Comparison of ENCODE assay signal across 10 cellular contexts in genomic region chr9:19101203-19101602, GRCh38. TPM values are rescaled to one million over a fixed set of nuclear protein-coding genes. Genes with fewer than 3 reads are reported as not detected.
A peak's percentile ranks its signal among the peaks of the same experiment; 100 is the strongest.
DNase-seq lines count a peak whose midpoint lies in the region; FAIRE-seq and TF ChIP-seq lines count a peak whose summit lies in the region.
"Had no signal": no experiment of that assay in that cellular context is flagged by ENCODE, and none has a peak within 500 bp of the region (broad histone marks: within the 10 kb centered on the region; RNA-seq: fewer than 3 reads in every experiment).

No MANE protein-coding gene starts in this region.

- no peaks in the 10 kb centered on the region for H3K9me3 Mint-ChIP-seq in activated CD4-positive, alpha-beta T cell treated with anti-CD3 and anti-CD28 coated beads, Interleukin-2, amount 10 ng/mL, durations not matched to agents 24 days and 14 days

- peaks cover 28% of the 10 kb centered on the region for H3K4me1 Mint-ChIP-seq in activated CD4-positive, alpha-beta T cell treated with anti-CD3 and anti-CD28 coated beads, Interleukin-2, amount 10 ng/mL, durations not matched to agents 24 days and 14 days

- no TSS peak for BruUV-seq in OCI-LY7 (replicated peaks; lab: Mats Ljungman, UMichigan)
- BruUV-seq in endothelial cell of umbilical vein (replicated peaks; lab: Mats Ljungman, UMichigan), result no TSS peak

- peak overlapping the region; percentile 87 for H3K4me3 Mint-ChIP-seq in activated CD4-positive, alpha-beta T cell treated with anti-CD3 and anti-CD28 coated beads, Interleukin-2, amount 10 ng/mL, durations not matched to agents 24 days and 14 days

- H3K79me2 ChIP-seq in OCI-LY7 (ENCODE audit: insufficient read depth, low read depth, low read length), result peaks cover 62% of the 10 kb centered on the region
- peaks cover 48% of the 10 kb centered on the region for H3K79me2 ChIP-seq in endothelial cell of umbilical vein (ENCODE audit: control insufficient read depth, insufficient read depth, low read length)

- H3K4me3 ChIP-seq in OCI-LY7 (ENCODE audit: low read depth, low read length, poor library complexity, severe bottlenecking) (peak overlapping the region; percentile 84), endothelial cell of umbilical vein (replicated peaks in 1 of 3; ENCODE audit: insufficient read depth in 1 of 3, low read depth in 1 of 3, low read length in 3 of 3) (peak overlapping the region in 1 of 3 experiments; percentile 93), skeletal muscle cell (ENCODE audit: low read depth, low read length) (peak overlapping the region; percentile 83)

- CTCF ChIA-PET in OCI-LY7 (lab: Charles Lee; ENCODE audit: unreplicated experiment), result no interaction called here
- CTCF ChIA-PET in endothelial cell of umbilical vein (lab: Charles Lee), result interaction anchor here (0.9 to 1.4 kb wide), 4 partner anchors 16 to 356 kb away, joined by 3 read pairs; no protein-coding TSS in a partner anchor

- intact Hi-C loops in activated CD4-positive, alpha-beta T cell treated with anti-CD3 and anti-CD28 coated beads, Interleukin-2, amount 10 ng/mL, durations not matched to agents 24 days and 14 days (cut with micrococcal nuclease), result no loop called here
- intact Hi-C loops in OCI-LY7 (cut with micrococcal nuclease; ENCODE audit: unreplicated experiment) (loop anchor here (5.0 to 10.0 kb wide), 2 partner anchors 74 to 356 kb away; no protein-coding TSS in a partner anchor), endothelial cell of umbilical vein (cut with micrococcal nuclease) (no loop called here)

- H3K4me2 ChIP-seq in OCI-LY7 (ENCODE audit: low read length) (peak overlapping the region; percentile 67), endothelial cell of umbilical vein (ENCODE audit: insufficient read depth, low read length) (peak overlapping the region; percentile 4)

- no peaks in the 10 kb centered on the region for H3K27me3 Mint-ChIP-seq in activated CD4-positive, alpha-beta T cell treated with anti-CD3 and anti-CD28 coated beads, Interleukin-2, amount 10 ng/mL, durations not matched to agents 24 days and 14 days

- peaks cover 23% of the 10 kb centered on the region for H3K36me3 Mint-ChIP-seq in activated CD4-positive, alpha-beta T cell treated with anti-CD3 and anti-CD28 coated beads, Interleukin-2, amount 10 ng/mL, durations not matched to agents 24 days and 14 days (ENCODE audit: low read depth)

- no peaks in the 10 kb centered on the region for H3K9me1 ChIP-seq in endothelial cell of umbilical vein (replicated peaks; ENCODE audit: control insufficient read depth, extremely low read depth, insufficient read depth, low read length)

- TF ChIP-seq CTCF in OCI-LY7 (conservative IDR thresholded peaks at IDR 0.05; ENCODE audit: low read length), result no peak
- TF ChIP-seq CTCF in endothelial cell of umbilical vein (IDR thresholded peaks at IDR 0.05; ENCODE audit: extremely low read depth in 1 of 2, insufficient read depth in 1 of 2, low read depth in 1 of 2, low read length in 2 of 2), result no peak

- H4K20me1 ChIP-seq in OCI-LY7 (ENCODE audit: insufficient read depth, low read length) (peaks cover 12% of the 10 kb centered on the region; the same call in 1 of the 2 replicates), endothelial cell of umbilical vein (replicated peaks; ENCODE audit: control insufficient read depth, extremely low read depth, insufficient read depth, low read length) (no peaks in the 10 kb centered on the region)

- H3K9me2 ChIP-seq in OCI-LY7 (ENCODE audit: insufficient read depth, low read length), result no peaks in the 10 kb centered on the region

- dilution Hi-C loops in endothelial cell of umbilical vein (cut with MboI; ENCODE audit: extremely low pct_ligation_motif_present, low sequenced_read_pairs), result no loop called here

- H3K36me3 ChIP-seq in OCI-LY7 (ENCODE audit: insufficient read depth, low read length) (peaks cover 46% of the 10 kb centered on the region), endothelial cell of umbilical vein (ENCODE audit: control insufficient read depth in 2 of 2, extremely low read depth in 1 of 2, insufficient read depth in 2 of 2, low read length in 2 of 2) (peaks cover 0 to 3% of the 10 kb centered on the region in 2 experiments)
- H3K36me3 ChIP-seq: vagina had no signal

- H3K27ac ChIP-seq in OCI-LY7 (ENCODE audit: low read depth, low read length, poor library complexity, severe bottlenecking), result no peak overlapping the region
- H3K27ac ChIP-seq in endothelial cell of umbilical vein (ENCODE audit: insufficient read depth, low read depth, low read length), result no peak overlapping the region

- H3K4me1 ChIP-seq in OCI-LY7 (ENCODE audit: insufficient read depth, low read length, poor library complexity, severe bottlenecking) (peaks cover 30% of the 10 kb centered on the region), endothelial cell of umbilical vein (ENCODE audit: control insufficient read depth, extremely low read depth, insufficient read depth, low read length) (peaks cover 11% of the 10 kb centered on the region)

- no peak overlapping the region for H3K9ac ChIP-seq in endothelial cell of umbilical vein (replicated peaks; ENCODE audit: extremely low read depth, insufficient read depth, low read length)

- no peaks in the 10 kb centered on the region for H3K27me3 ChIP-seq in endothelial cell of umbilical vein (ENCODE audit: control insufficient read depth in 2 of 2, insufficient read depth in 2 of 2, low read length in 2 of 2)
- H3K27me3 ChIP-seq: vagina had no signal

- FAIRE-seq in endothelial cell of umbilical vein (lab: Jason Lieb, UNC), result no peak

- no peak overlapping the region for H3K27ac Mint-ChIP-seq in activated CD4-positive, alpha-beta T cell treated with anti-CD3 and anti-CD28 coated beads, Interleukin-2, amount 10 ng/mL, durations not matched to agents 24 days and 14 days

- H3K9me3 ChIP-seq in OCI-LY7 (ENCODE audit: low read length) (no peaks in the 10 kb centered on the region), endothelial cell of umbilical vein (replicated peaks; ENCODE audit: control insufficient read depth, insufficient read depth, low read length) (no peaks in the 10 kb centered on the region)
- H3K9me3 ChIP-seq: vagina had no signal

- DNase-seq in activated CD4-positive, alpha-beta T cell treated with anti-CD3 and anti-CD28 coated beads, Interleukin-2, amount 10 ng/mL, durations not matched to agents 24 days and 14 days, result no peak
- DNase-seq in activated CD4-positive, alpha-beta T cell treated with anti-CD3 and anti-CD28 coated beads, Interleukin-2, amount 50 U/mL, for 48 hours, result no peak
- DNase-seq in OCI-LY7 (ENCODE audit: low spot score) (no peak), endothelial cell of umbilical vein (ENCODE audit: low read depth, low spot score) (no peak), skeletal muscle cell (ENCODE audit: low read depth) (no peak), GDM1 (lab: John Stamatoyannopoulos, UW) (no peak), NCI-H187 (lab: John Stamatoyannopoulos, UW) (no peak), AG20443 (ENCODE audit: low spot score) (no peak)
- DNase-seq: stimulated activated CD4-positive, alpha-beta T cell treated with anti-CD3 and anti-CD28 coated beads, Interleukin-12 subunit alpha, Interleukin-12 subunit beta, amount 100 ng/mL, for 4 hours had no signal

- no peak for TF ChIP-seq POLR2A in endothelial cell of umbilical vein (IDR thresholded peaks at IDR 0.05; ENCODE audit: low read depth, low read length)

- POLR2A ChIA-PET in OCI-LY7 (lab: Charles Lee) (interaction anchor here (0.6 to 2.2 kb wide), 8 partner anchors 14 to 132 kb away, joined by 3 to 8 read pairs (median 3); partner anchors contain the start of gene RRAGA), endothelial cell of umbilical vein (lab: Charles Lee) (no interaction called here)

- no peak overlapping the region for H2AFZ ChIP-seq in OCI-LY7 (ENCODE audit: low read length)
- H2AFZ ChIP-seq in endothelial cell of umbilical vein (ENCODE audit: low read depth, low read length), result no peak overlapping the region

RNA-seq across cellular contexts. Expression of gene HAUS6, which starts 1.5 kb away (rescaled TPM):
- total RNA-seq in activated CD4-positive, alpha-beta T cell treated with anti-CD3 and anti-CD28 coated beads, Interleukin-2, amount 10 ng/mL, durations not matched to agents 24 days and 14 days, result 32.2 and 34.3 TPM in 2 replicates
- 25.7 and 32.8 TPM in 2 replicates for total RNA-seq in OCI-LY7 (2014; rRNA removed; shearing (Covaris generic))
- total RNA-seq in OCI-LY7 (2022) (31.5 and 34.8 TPM in 2 replicates), endothelial cell of umbilical vein (18.9 and 19.6 TPM in 2 replicates)
- 3.5 and 4.5 TPM in 2 replicates for polyA plus RNA-seq in endothelial cell of umbilical vein
- polyA plus RNA-seq in endothelial cell of umbilical vein (2011; cell fraction: cytosol; rRNA removed), result 5.9 and 6.4 TPM in 2 replicates
- polyA plus RNA-seq in endothelial cell of umbilical vein (2011; cell fraction: nucleus; rRNA removed), result 10.1 and 13.1 TPM in 2 replicates
- polyA plus RNA-seq in endothelial cell of umbilical vein (2012), result 13.1 and 16.9 TPM in 2 replicates
- 8.0 and 8.1 TPM in 2 replicates for polyA minus RNA-seq in endothelial cell of umbilical vein
- polyA minus RNA-seq in endothelial cell of umbilical vein (2011; cell fraction: cytosol; rRNA and poly(A)+ RNA removed), result 17.8 TPM
- 8.1 and 10.0 TPM in 2 replicates for polyA minus RNA-seq in endothelial cell of umbilical vein (2011; cell fraction: nucleus; rRNA and poly(A)+ RNA removed)

RNA-seq across cellular contexts. Expression of gene PLIN2, which starts 26.1 kb away (rescaled TPM):
- 56.0 and 59.0 TPM in 2 replicates for total RNA-seq in activated CD4-positive, alpha-beta T cell treated with anti-CD3 and anti-CD28 coated beads, Interleukin-2, amount 10 ng/mL, durations not matched to agents 24 days and 14 days
- total RNA-seq in OCI-LY7 (2014; rRNA removed; shearing (Covaris generic)), result 6.2 and 7.8 TPM in 2 replicates
- total RNA-seq in OCI-LY7 (2022), result 6.6 and 7.4 TPM in 2 replicates
- total RNA-seq in endothelial cell of umbilical vein, result 44.7 and 45.5 TPM in 2 replicates
- polyA plus RNA-seq in endothelial cell of umbilical vein, result 76.8 and 95.0 TPM in 2 replicates
- 88.0 and 92.2 TPM in 2 replicates for polyA plus RNA-seq in endothelial cell of umbilical vein (2011; cell fraction: cytosol; rRNA removed)
- 45.9 and 46.6 TPM in 2 replicates for polyA plus RNA-seq in endothelial cell of umbilical vein (2011; cell fraction: nucleus; rRNA removed)
- 79.0 and 81.8 TPM in 2 replicates for polyA plus RNA-seq in endothelial cell of umbilical vein (2012)
- 118 and 123 TPM in 2 replicates for polyA minus RNA-seq in endothelial cell of umbilical vein
- polyA minus RNA-seq in endothelial cell of umbilical vein (2011; cell fraction: cytosol; rRNA and poly(A)+ RNA removed), result 4.2 TPM
- 27.9 and 36.1 TPM in 2 replicates for polyA minus RNA-seq in endothelial cell of umbilical vein (2011; cell fraction: nucleus; rRNA and poly(A)+ RNA removed)

RNA-seq across cellular contexts. Expression of gene RRAGA, which starts 52.0 kb away (rescaled TPM):
- total RNA-seq in activated CD4-positive, alpha-beta T cell treated with anti-CD3 and anti-CD28 coated beads, Interleukin-2, amount 10 ng/mL, durations not matched to agents 24 days and 14 days, result 54.1 and 54.3 TPM in 2 replicates
- total RNA-seq in OCI-LY7 (2014; rRNA removed; shearing (Covaris generic)), result 16.4 and 25.9 TPM in 2 replicates
- total RNA-seq in OCI-LY7 (2022), result 40.8 and 43.0 TPM in 2 replicates
- total RNA-seq in endothelial cell of umbilical vein, result 78.5 and 81.2 TPM in 2 replicates
- polyA plus RNA-seq in endothelial cell of umbilical vein, result 88.3 and 95.6 TPM in 2 replicates
- 95.0 and 95.7 TPM in 2 replicates for polyA plus RNA-seq in endothelial cell of umbilical vein (2011; cell fraction: cytosol; rRNA removed)
- polyA plus RNA-seq in endothelial cell of umbilical vein (2011; cell fraction: nucleus; rRNA removed), result 45.9 and 46.5 TPM in 2 replicates
- polyA plus RNA-seq in endothelial cell of umbilical vein (2012), result 96.7 and 107 TPM in 2 replicates
- 88.0 and 101 TPM in 2 replicates for polyA minus RNA-seq in endothelial cell of umbilical vein
- 28.3 TPM for polyA minus RNA-seq in endothelial cell of umbilical vein (2011; cell fraction: cytosol; rRNA and poly(A)+ RNA removed)
- polyA minus RNA-seq in endothelial cell of umbilical vein (2011; cell fraction: nucleus; rRNA and poly(A)+ RNA removed), result 23.0 and 31.7 TPM in 2 replicates
